ENCODE assay signal across 2 cellular contexts in genomic region chr1:233326319-233326994, GRCh38.
TF ChIP-seq lines count a peak whose summit lies in the region.

No MANE protein-coding gene starts in this region.

TF ChIP-seq in liver, 16 proteins besides CTCF, POLR2A, EP300 and RAD21:
- TF ChIP-seq NR2F2 (IDR thresholded peaks at IDR 0.05) (no peak), ATF3 (IDR thresholded peaks at IDR 0.05) (no peak), HNF4A (conservative IDR thresholded peaks at IDR 0.05) (no peak), SP1 (IDR thresholded peaks at IDR 0.05) (no peak), HNF4G (IDR thresholded peaks at IDR 0.05) (no peak), MAX (IDR thresholded peaks at IDR 0.05) (no peak), FOXA2 (IDR thresholded peaks at IDR 0.05) (no peak)
TF ChIP-seq in liver: peak in this region for 0.

TF ChIP-seq in HepG2, 621 proteins besides CTCF, POLR2A, EP300 and RAD21:
- TF ChIP-seq ZMYM2 (CRISPR knock-in tag; IDR thresholded peaks at IDR 0.05) (no peak), MNT (IDR thresholded peaks at IDR 0.05) (no peak), ZNF382 (CRISPR knock-in tag; IDR thresholded peaks at IDR 0.05; ENCODE audit: borderline replicate concordance) (no peak), KLF13 (CRISPR knock-in tag; IDR thresholded peaks at IDR 0.05) (no peak), ZBTB2 (CRISPR knock-in tag; IDR thresholded peaks at IDR 0.05; ENCODE audit: low read depth) (no peak), ZNF609 (CRISPR knock-in tag; IDR thresholded peaks at IDR 0.05; ENCODE audit: borderline replicate concordance) (no peak), SPEN (CRISPR knock-in tag; IDR thresholded peaks at IDR 0.05; ENCODE audit: low read depth) (no peak), ZFY (CRISPR knock-in tag; IDR thresholded peaks at IDR 0.05) (no peak), ZNF337 (CRISPR knock-in tag; IDR thresholded peaks at IDR 0.05; ENCODE audit: borderline replicate concordance, low read depth) (no peak), ARNT (IDR thresholded peaks at IDR 0.05) (no peak), ZBTB21 (CRISPR knock-in tag; IDR thresholded peaks at IDR 0.05) (no peak), SYNCRIP (IDR thresholded peaks at IDR 0.05; ENCODE audit: insufficient read depth, low read depth, low read length) (no peak), ZNF570 (CRISPR knock-in tag; IDR thresholded peaks at IDR 0.05; ENCODE audit: borderline replicate concordance) (no peak), ZNF644 (CRISPR knock-in tag; IDR thresholded peaks at IDR 0.05; ENCODE audit: low read depth) (no peak), ZNF780A (CRISPR knock-in tag; IDR thresholded peaks at IDR 0.05) (no peak), HIC2 (CRISPR knock-in tag; IDR thresholded peaks at IDR 0.05; ENCODE audit: low read depth) (no peak), ZNF235 (CRISPR knock-in tag; IDR thresholded peaks at IDR 0.05; ENCODE audit: borderline replicate concordance) (no peak), SAFB2 (CRISPR knock-in tag; IDR thresholded peaks at IDR 0.05; ENCODE audit: borderline replicate concordance, low read depth) (no peak), SP4 (CRISPR knock-in tag; IDR thresholded peaks at IDR 0.05) (no peak)
